Comparison of ENCODE assay signal across 13 cellular contexts in the genomic region with DNA sequence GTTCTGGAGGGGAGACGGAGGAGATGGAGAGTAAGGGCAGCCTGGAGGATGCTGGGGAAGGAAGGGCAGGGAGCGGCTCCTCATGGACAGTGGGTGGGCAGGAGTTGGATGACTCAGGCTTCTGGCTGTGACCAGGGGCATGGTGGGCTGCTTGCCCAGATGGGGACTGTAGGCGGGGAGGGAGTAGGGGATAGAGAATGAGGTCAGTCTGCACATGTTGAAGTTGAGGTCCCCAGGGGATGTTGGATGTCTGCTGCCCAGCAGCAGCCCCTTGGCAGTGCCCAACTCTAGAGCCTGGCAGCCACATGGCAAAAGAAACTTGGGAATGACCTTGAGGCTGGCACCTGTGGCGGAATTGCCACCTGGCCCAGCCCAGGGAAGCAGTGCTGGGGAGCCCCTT. TPM values are rescaled to one million over a fixed set of nuclear protein-coding genes. Genes with fewer than 3 reads are reported as not detected.
DNase-seq lines count a peak whose midpoint lies in the region; ATAC-seq and TF ChIP-seq lines count a peak whose summit lies in the region.
"Had no signal": no experiment of that assay in that cellular context is flagged by ENCODE, and none has a peak within 500 bp of the region (broad histone marks: within the 10 kb centered on the region; RNA-seq: fewer than 3 reads in every experiment).

No MANE protein-coding gene starts in this region.

- peaks cover 17% of the 10 kb centered on the region for H3K4me1 Mint-ChIP-seq in glutamatergic neuron (ENCODE audit: low read depth, unreplicated experiment)
- peaks cover 36% of the 10 kb centered on the region for H3K4me1 Mint-ChIP-seq in CD8-positive, alpha-beta T cell (ENCODE audit: low read depth)

- WGBS in right cardiac atrium = 55% methylated on average over 4 of the region's 4 CpGs

- H3K27me3 Mint-ChIP-seq in glutamatergic neuron (ENCODE audit: unreplicated experiment) = no peaks in the 10 kb centered on the region
- H3K27me3 Mint-ChIP-seq in CD8-positive, alpha-beta T cell (ENCODE audit: low read depth) = no peaks in the 10 kb centered on the region

- in situ Hi-C loops in astrocyte of the spinal cord (cut with HindIII; ENCODE audit: low sequenced_read_pairs) = no loop called here

- CTCF ChIA-PET in CD8-positive, alpha-beta T cell (lab: Charles Lee) = interaction anchor here (1.5 to 10.7 kb wide), 4 partner anchors 187 to 301 kb away, joined by 4 to 135 read pairs (median 48); no protein-coding TSS in a partner anchor

- H3K9me3 Mint-ChIP-seq in glutamatergic neuron (ENCODE audit: unreplicated experiment) = no peaks in the 10 kb centered on the region
- no peaks in the 10 kb centered on the region for H3K9me3 Mint-ChIP-seq in CD8-positive, alpha-beta T cell

- H3K36me3 Mint-ChIP-seq in glutamatergic neuron (ENCODE audit: unreplicated experiment) = no peaks in the 10 kb centered on the region
- H3K36me3 Mint-ChIP-seq in CD8-positive, alpha-beta T cell = peaks cover 41% of the 10 kb centered on the region

- H3K27ac ChIP-seq in C4-2B (peak overlapping the region; percentile 16), right cardiac atrium (ENCODE audit: low read length) (no peak overlapping the region), skin epidermis (peak overlapping the region in 12 of 21 experiments; percentile 6 to 73 (median 62))
- no peak overlapping the region for H3K27ac ChIP-seq in CD8-positive, alpha-beta T cell (ENCODE audit: low read depth, low read length)
- H3K27ac ChIP-seq: KMS-11 had no signal

- POLR2A ChIA-PET in CD8-positive, alpha-beta T cell (lab: Charles Lee) = no interaction called here

- H3K36me3 ChIP-seq in CD8-positive, alpha-beta T cell (ENCODE audit: insufficient read depth, low read length) = no peaks in the 10 kb centered on the region

- ATAC-seq in right cardiac atrium (peak; percentile 17 to 65), GM19395 (IDR thresholded peaks at IDR 0.05; ENCODE audit: unreplicated experiment) (no peak)
- no peak for ATAC-seq in CD8-positive, alpha-beta T cell
- ATAC-seq: PC-3 had no signal

- no peak overlapping the region for H3K27ac Mint-ChIP-seq in glutamatergic neuron (ENCODE audit: unreplicated experiment)
- no peak overlapping the region for H3K27ac Mint-ChIP-seq in CD8-positive, alpha-beta T cell

- H3K4me3 Mint-ChIP-seq in glutamatergic neuron (ENCODE audit: unreplicated experiment) = no peak overlapping the region
- H3K4me3 Mint-ChIP-seq in CD8-positive, alpha-beta T cell = no peak overlapping the region

- H3K4me1 ChIP-seq in right cardiac atrium (ENCODE audit: control insufficient read depth, insufficient read depth, low read length) = peaks cover 9% of the 10 kb centered on the region
- peaks cover 24% of the 10 kb centered on the region for H3K4me1 ChIP-seq in CD8-positive, alpha-beta T cell (ENCODE audit: insufficient read depth, low read length)

- H3K4me3 ChIP-seq in astrocyte of the spinal cord (ENCODE audit: low read depth, low read length) (no peak overlapping the region), right cardiac atrium (ENCODE audit: low read length) (no peak overlapping the region), skin epidermis (no peak overlapping the region)
- H3K4me3 ChIP-seq in CD8-positive, alpha-beta T cell (ENCODE audit: low read depth, low read length) = no peak overlapping the region

- intact Hi-C loops in right cardiac atrium (cut with DNase I) = no loop called here
- intact Hi-C loops in CD8-positive, alpha-beta T cell (cut with DNase I, micrococcal nuclease) = no loop called here

- DNase-seq in astrocyte of the spinal cord (ENCODE audit: low read depth, low spot score) (peak; percentile 43), right cardiac atrium (peak; percentile 75 to 86 (median 80)), glutamatergic neuron (no peak), NCI-H2081 treated with DMSO at 0.1 percent for 48 hours (lab: John Stamatoyannopoulos, UW) (no peak)
- DNase-seq in CD8-positive, alpha-beta T cell = no peak
- DNase-seq: activated CD8-positive, alpha-beta memory T cell treated with anti-CD3 and anti-CD28 coated beads for 24 hours; activated naive CD4-positive, alpha-beta T cell treated with anti-CD3 and anti-CD28 coated beads, Interleukin-2, amount 50 U/mL, for 16 hours; PC-3; retina had no signal

- TF ChIP-seq CTCF in C4-2B (conservative IDR thresholded peaks at IDR 0.05) (no peak), astrocyte of the spinal cord (IDR thresholded peaks at IDR 0.05; ENCODE audit: low read depth, low read length) (no peak), glutamatergic neuron (IDR thresholded peaks at IDR 0.05; ENCODE audit: partially characterized antibody, unreplicated experiment) (no peak)
- no peak for TF ChIP-seq CTCF in CD8-positive, alpha-beta T cell (IDR thresholded peaks at IDR 0.05)

- no peaks in the 10 kb centered on the region for H3K27me3 ChIP-seq in right cardiac atrium (ENCODE audit: control insufficient read depth, insufficient read depth)
- H3K27me3 ChIP-seq in CD8-positive, alpha-beta T cell (ENCODE audit: insufficient read depth, low read length) = no peaks in the 10 kb centered on the region

- no peaks in the 10 kb centered on the region for H3K9me3 ChIP-seq in right cardiac atrium (ENCODE audit: control insufficient read depth, low read length)
- H3K9me3 ChIP-seq in CD8-positive, alpha-beta T cell (ENCODE audit: low read length) = no peaks in the 10 kb centered on the region

RNA-seq across cellular contexts. Expression of a gene that starts 6.4 kb away (rescaled TPM):
- 10 to 100 TPM; 34.7 to 48.2 (median 40.5) TPM for total RNA-seq in right cardiac atrium
- 26.4 TPM for polyA plus RNA-seq in right cardiac atrium
- 79.8 TPM for total RNA-seq in glutamatergic neuron (ENCODE audit: unreplicated experiment)
- 10 to 100 TPM; 18.9 to 20.2 TPM for total RNA-seq in CD8-positive, alpha-beta T cell

RNA-seq across cellular contexts. Expression of a gene that starts 13.3 kb away (rescaled TPM):
- total RNA-seq in right cardiac atrium (100 to 1,000 TPM; 125 to 195 (median 180) TPM), glutamatergic neuron (ENCODE audit: unreplicated experiment) (70.4 TPM)
- 130 TPM for polyA plus RNA-seq in right cardiac atrium
- 10 to 100 TPM; 22.9 to 25.7 TPM for total RNA-seq in CD8-positive, alpha-beta T cell

RNA-seq across cellular contexts. Expression of a gene that starts 52.8 kb away (rescaled TPM):
- under 1 TPM in 1 of 4 donors, not detected in 3; 0.34 TPM for total RNA-seq in right cardiac atrium
- not detected for polyA plus RNA-seq in right cardiac atrium
- total RNA-seq in glutamatergic neuron (ENCODE audit: unreplicated experiment) = 1.3 TPM
- total RNA-seq in CD8-positive, alpha-beta T cell = under 1 TPM in 1 of 2 experiments, not detected in 1; 0.30 TPM

Comparison
In these comparisons a context has a peak if more than half of its experiments do, and no peak if none do; other contexts are left out.
1. H3K27ac ChIP-seq: peak in C4-2B (single experiment) and skin epidermis (12 of 21); none in right cardiac atrium (single experiment) and CD8-positive, alpha-beta T cell (single experiment).
2. DNase-seq: peak in astrocyte of the spinal cord (single experiment) and right cardiac atrium (3 of 3); none in glutamatergic neuron (single experiment), CD8-positive, alpha-beta T cell (0 of 7) and NCI-H2081 treated with DMSO at 0.1 percent for 48 hours (single experiment).
3. ATAC-seq: peak in right cardiac atrium (2 of 2); none in CD8-positive, alpha-beta T cell (single experiment) and GM19395 (single experiment).